18 cellular contexts compared by ENCODE assay signal in genomic region chr17:16968786-16969185, GRCh38. TPM values are rescaled to one million over a fixed set of nuclear protein-coding genes. Genes with fewer than 3 reads are reported as not detected.
DNase-seq lines count a peak whose midpoint lies in the region; ATAC-seq, FAIRE-seq and TF ChIP-seq lines count a peak whose summit lies in the region.
"Had no signal": no experiment of that assay in that cellular context is flagged by ENCODE, and none has a peak within 500 bp of the region (broad histone marks: within the 10 kb centered on the region; RNA-seq: fewer than 3 reads in every experiment).

No MANE protein-coding gene starts in this region.

- TF ChIP-seq CTCF in OCI-LY3 (IDR thresholded peaks at IDR 0.05; ENCODE audit: low read depth, low read length) (no peak), spleen (IDR thresholded peaks at IDR 0.05 in 8 of 11, conservative IDR thresholded peaks at IDR 0.05 in 3 of 11) (no peak)

- no peaks in the 10 kb centered on the region for H3K36me3 Mint-ChIP-seq in CD4-positive, CD25-positive, alpha-beta regulatory T cell
- H3K36me3 Mint-ChIP-seq: CD14-positive monocyte had no signal

- H4K20me1 ChIP-seq in OCI-LY3 (ENCODE audit: insufficient read depth, low read length): peaks cover 35% of the 10 kb centered on the region

- peak overlapping the region; percentile 99 for H3K9ac ChIP-seq in OCI-LY3 (ENCODE audit: low read length)

- DNase-seq in CD4-positive, CD25-positive, alpha-beta regulatory T cell: no peak
- no peak for DNase-seq in GM18507 (ENCODE audit: extremely low spot score, insufficient read length, low read depth)
- DNase-seq in spleen: no peak
- DNase-seq in anterior cingulate cortex (lab: John Stamatoyannopoulos, UW): no peak
- DNase-seq in dedifferentiated amniotic fluid mesenchymal stem cell (ENCODE audit: extremely low spot score): no peak
- DNase-seq: DMS79 treated with DMSO at 0.1 percent for 48 hours, NCI-H1436, NCI-H1930, NCI-H345, NCI-H524 treated with DMSO at 0.1 percent for 48 hours, T-helper 17 cell had no signal

- peaks cover 2 to 20% (median 6%) of the 10 kb centered on the region in 4 donors for H3K4me1 Mint-ChIP-seq in CD4-positive, CD25-positive, alpha-beta regulatory T cell
- H3K4me1 Mint-ChIP-seq: CD14-positive monocyte had no signal

- H3K27ac ChIP-seq in CD4-positive, CD25-positive, alpha-beta regulatory T cell (ENCODE audit: insufficient read depth, low read length, poor library complexity, severe bottlenecking): no peak overlapping the region
- peak overlapping the region; percentile 99 for H3K27ac ChIP-seq in OCI-LY3 (ENCODE audit: low read length)
- H3K27ac ChIP-seq in spleen: peak overlapping the region in 5 of 8 donors; percentile 26 to 83 (median 81)

- H3K9me3 ChIP-seq in CD4-positive, CD25-positive, alpha-beta regulatory T cell (ENCODE audit: control insufficient read depth in 2 of 2, low read length in 2 of 2): no peaks in the 10 kb centered on the region
- H3K9me3 ChIP-seq in OCI-LY3 (ENCODE audit: insufficient read depth, low read length): peaks cover 3% of the 10 kb centered on the region; the same call in 1 of the 2 replicates
- no peaks in the 10 kb centered on the region for H3K9me3 ChIP-seq in spleen

- peaks cover 88% of the 10 kb centered on the region for H3K79me2 ChIP-seq in OCI-LY3 (ENCODE audit: low read length)

- H3K4me1 ChIP-seq in CD4-positive, CD25-positive, alpha-beta regulatory T cell (ENCODE audit: control insufficient read depth, insufficient read depth, low read length, poor library complexity, severe bottlenecking): peaks cover 4% of the 10 kb centered on the region
- H3K4me1 ChIP-seq in OCI-LY3 (ENCODE audit: low read length): peaks cover 58% of the 10 kb centered on the region
- H3K4me1 ChIP-seq in spleen: peaks cover 0 to 41% (median 7%) of the 10 kb centered on the region in 6 donors

- no peak overlapping the region for H2AFZ ChIP-seq in OCI-LY3 (ENCODE audit: low read depth, low read length)

- H3K4me3 Mint-ChIP-seq in CD4-positive, CD25-positive, alpha-beta regulatory T cell: no peak overlapping the region
- H3K4me3 Mint-ChIP-seq: CD14-positive monocyte had no signal

- no peaks in the 10 kb centered on the region for H3K9me3 Mint-ChIP-seq in CD4-positive, CD25-positive, alpha-beta regulatory T cell
- H3K9me3 Mint-ChIP-seq: CD14-positive monocyte had no signal

- peaks cover 9% of the 10 kb centered on the region for H3K27me3 Mint-ChIP-seq in CD4-positive, CD25-positive, alpha-beta regulatory T cell

- H3K36me3 ChIP-seq in CD4-positive, CD25-positive, alpha-beta regulatory T cell (ENCODE audit: control insufficient read depth, insufficient read depth, low read length): no peaks in the 10 kb centered on the region
- H3K36me3 ChIP-seq in OCI-LY3 (replicated peaks; ENCODE audit: low read depth, low read length): peaks cover 52% of the 10 kb centered on the region
- no peaks in the 10 kb centered on the region for H3K36me3 ChIP-seq in spleen

- TF ChIP-seq POLR2A in spleen (IDR thresholded peaks at IDR 0.05): no peak

- no peaks in the 10 kb centered on the region for H3K27me3 ChIP-seq in CD4-positive, CD25-positive, alpha-beta regulatory T cell (ENCODE audit: control insufficient read depth, insufficient read depth, low read length)
- no peaks in the 10 kb centered on the region for H3K27me3 ChIP-seq in OCI-LY3 (ENCODE audit: low read depth, low read length)
- H3K27me3 ChIP-seq in spleen (replicated peaks in 1 of 7): no peaks in the 10 kb centered on the region

- WGBS in spleen, 5 donors: 59 to 73% (median 69%) methylated on average over 1 of the region's 1 CpG

- peak; percentile 95 for FAIRE-seq in GM18507 (lab: Jason Lieb, UNC)
- FAIRE-seq: H54 had no signal

- no peak for ATAC-seq in CD4-positive, CD25-positive, alpha-beta regulatory T cell (ENCODE audit: low read depth in 2 of 2)
- ATAC-seq in HG03457 (IDR thresholded peaks at IDR 0.05; ENCODE audit: unreplicated experiment) (no peak), HG03097 (IDR thresholded peaks at IDR 0.05; ENCODE audit: low FRiP score, unreplicated experiment) (no peak)
- ATAC-seq: T-helper 17 cell had no signal

- intact Hi-C loops in spleen (cut with DNase I; ENCODE audit: low total_unique reads): no loop called here

- H3K27ac Mint-ChIP-seq in CD4-positive, CD25-positive, alpha-beta regulatory T cell: no peak overlapping the region
- H3K27ac Mint-ChIP-seq: CD14-positive monocyte, T-helper 17 cell had no signal

- H3K4me3 ChIP-seq in CD4-positive, CD25-positive, alpha-beta regulatory T cell (ENCODE audit: low read depth, low read length): peak overlapping the region; percentile 3
- H3K4me3 ChIP-seq in OCI-LY3 (ENCODE audit: low read length): peak overlapping the region; percentile 89
- peak overlapping the region in 3 of 8 donors; percentile 36 to 68 (median 38) for H3K4me3 ChIP-seq in spleen

- H3K4me2 ChIP-seq in OCI-LY3 (ENCODE audit: low read length): peak overlapping the region; percentile 99

RNA-seq across cellular contexts. Expression of gene TNFRSF13B, which starts 3.1 kb away (rescaled TPM):
- 3.1 TPM for total RNA-seq in CD4-positive, CD25-positive, alpha-beta regulatory T cell
- polyA plus RNA-seq in CD4-positive, CD25-positive, alpha-beta regulatory T cell: 1 to 10 TPM in 3 of 4 donors, under 1 TPM in 1; 0.73 to 4.8 (median 3.0) TPM
- 10 to 100 TPM; 25.1 to 52.1 (median 40.4) TPM for total RNA-seq in spleen
- 100 to 1,000 TPM in 2 of 3 donors, 10 to 100 TPM in 1; 65.9 to 142 (median 119) TPM for polyA plus RNA-seq in spleen
- total RNA-seq: A673, G401 had no signal
